ENCODE assay signal across 26 cellular contexts in genomic region chr1:174273190-174273589, GRCh38.
"Had no signal": no experiment of that assay in that cellular context is flagged by ENCODE, and none has a peak within 500 bp of the region (broad histone marks: within the 10 kb centered on the region; RNA-seq: fewer than 3 reads in every experiment).

No MANE protein-coding gene starts in this region.

- H3K4me3 ChIP-seq: ascending aorta, body of pancreas, MG63, PC-9 had no signal

- H3K27ac Mint-ChIP-seq: activated CD8-positive, alpha-beta T cell treated with anti-CD3 and anti-CD28 coated beads, Interleukin-2, amount 10 ng/mL, durations not matched to agents 7 days and 5 days; activated naive CD4-positive, alpha-beta T cell treated with anti-CD3 and anti-CD28 coated beads, Interleukin-2, amount 50 U/mL, for 72 hours; activated naive CD8-positive, alpha-beta T cell treated with anti-CD3 and anti-CD28 coated beads, Interleukin-2, amount 50 U/mL, for 24 hours; activated T-cell treated with anti-CD3 and anti-CD28 coated beads, Interleukin-2, amount 50 U/mL, for 24 hours; activated T-helper 1 cell treated with anti-CD3 and anti-CD28 coated beads, Interleukin-12 subunit alpha, Interleukin-12 subunit beta, Interleukin-2, Interleukin-4 antibody, amounts not matched to agents 30 ng/mL and 10 ng/mL and 1 ng/mL, durations not matched to agents 14 hours and 24 hours and 36 hours; T-helper 17 cell; WTC11 had no signal

- H3K36me3 ChIP-seq: ascending aorta, MG63 had no signal

- ATAC-seq: activated CD8-positive, alpha-beta T cell treated with anti-CD3 and anti-CD28 coated beads, Interleukin-2, amount 10 ng/mL, durations not matched to agents 7 days and 5 days; activated naive CD4-positive, alpha-beta T cell treated with anti-CD3 and anti-CD28 coated beads, Interleukin-2, amount 50 U/mL, for 72 hours; activated naive CD8-positive, alpha-beta T cell treated with anti-CD3 and anti-CD28 coated beads, Interleukin-2, amount 50 U/mL, for 24 hours; body of pancreas; T-helper 17 cell; WTC11 had no signal

- H3K4me2 ChIP-seq: PC-9 had no signal

- H3K9me3 ChIP-seq: ascending aorta, body of pancreas, MG63 had no signal

- H3K27me3 Mint-ChIP-seq: activated naive CD8-positive, alpha-beta T cell treated with anti-CD3 and anti-CD28 coated beads, Interleukin-2, amount 50 U/mL, for 24 hours; activated T-cell treated with anti-CD3 and anti-CD28 coated beads, Interleukin-2, amount 50 U/mL, for 24 hours; T-helper 17 cell had no signal

- H3K4me1 ChIP-seq: ascending aorta, body of pancreas had no signal

- H3K27ac ChIP-seq: ascending aorta, body of pancreas, PC-9 had no signal

- DNase-seq: activated CD4-positive, alpha-beta T cell treated with anti-CD3 and anti-CD28 coated beads for 48 hours; activated CD4-positive, alpha-beta T cell treated with anti-CD3 and anti-CD28 coated beads, Interleukin-2, amount 50 U/mL, for 4 hours; activated CD4-positive, CD25-positive, alpha-beta regulatory T cell treated with anti-CD3 and anti-CD28 coated beads, Interleukin-2, amount 50 U/mL, for 72 hours; activated CD8-positive, alpha-beta T cell treated with anti-CD3 and anti-CD28 coated beads, Interleukin-2, amount 10 ng/mL, durations not matched to agents 7 days and 5 days; activated effector memory CD4-positive, alpha-beta T cell treated with anti-CD3 and anti-CD28 coated beads, Interleukin-2, amount 50 U/mL, for 16 hours; activated naive CD4-positive, alpha-beta T cell treated with Interleukin-2 at 50 U/mL for 16 hours; activated naive CD8-positive, alpha-beta T cell treated with anti-CD3 and anti-CD28 coated beads, Interleukin-2, amount 50 U/mL, for 24 hours; activated T-cell treated with anti-CD3 and anti-CD28 coated beads, Interleukin-2, amount 50 U/mL, for 24 hours; amniotic stem cell; body of pancreas; central memory CD4-positive, alpha-beta T cell; MG63; MV-4-11; NCI-H1105; NCI-H1436; NCI-H1694 treated with DMSO at 0.1 percent for 48 hours; NCI-H2081; NCI-H524; PC-9; SHP77 treated with DMSO at 0.1 percent for 48 hours; T-helper 17 cell; T-helper 9 cell had no signal

- H3K36me3 Mint-ChIP-seq: activated naive CD4-positive, alpha-beta T cell treated with anti-CD3 and anti-CD28 coated beads, Interleukin-2, amount 50 U/mL, for 72 hours; WTC11 had no signal

- H3K27me3 ChIP-seq: ascending aorta, body of pancreas, MG63 had no signal

- H3K4me1 Mint-ChIP-seq: activated naive CD8-positive, alpha-beta T cell treated with anti-CD3 and anti-CD28 coated beads, Interleukin-2, amount 50 U/mL, for 24 hours; WTC11 had no signal

- H3K9me3 Mint-ChIP-seq: activated naive CD4-positive, alpha-beta T cell treated with anti-CD3 and anti-CD28 coated beads, Interleukin-2, amount 50 U/mL, for 72 hours; activated naive CD8-positive, alpha-beta T cell treated with anti-CD3 and anti-CD28 coated beads, Interleukin-2, amount 50 U/mL, for 24 hours; activated T-cell treated with anti-CD3 and anti-CD28 coated beads, Interleukin-2, amount 50 U/mL, for 24 hours; activated T-helper 1 cell treated with anti-CD3 and anti-CD28 coated beads, Interleukin-12 subunit alpha, Interleukin-12 subunit beta, Interleukin-2, Interleukin-4 antibody, amounts not matched to agents 30 ng/mL and 10 ng/mL and 1 ng/mL, durations not matched to agents 14 hours and 24 hours and 36 hours; WTC11 had no signal

- H3K4me3 Mint-ChIP-seq: activated CD8-positive, alpha-beta T cell treated with anti-CD3 and anti-CD28 coated beads, Interleukin-2, amount 10 ng/mL, durations not matched to agents 7 days and 5 days; activated naive CD8-positive, alpha-beta T cell treated with anti-CD3 and anti-CD28 coated beads, Interleukin-2, amount 50 U/mL, for 24 hours; activated T-cell treated with anti-CD3 and anti-CD28 coated beads, Interleukin-2, amount 50 U/mL, for 24 hours; activated T-helper 1 cell treated with anti-CD3 and anti-CD28 coated beads, Interleukin-12 subunit alpha, Interleukin-12 subunit beta, Interleukin-2, Interleukin-4 antibody, amounts not matched to agents 30 ng/mL and 10 ng/mL and 1 ng/mL, durations not matched to agents 14 hours and 24 hours and 36 hours; T-helper 17 cell; WTC11 had no signal
